ENCODE assay signal across 34 cellular contexts in genomic region chr2:240507060-240507777, GRCh38. TPM values are rescaled to one million over a fixed set of nuclear protein-coding genes. Genes with fewer than 3 reads are reported as not detected.
DNase-seq lines count a peak whose midpoint lies in the region; ATAC-seq, FAIRE-seq and TF ChIP-seq lines count a peak whose summit lies in the region.
"Had no signal": no experiment of that assay in that cellular context is flagged by ENCODE, and none has a peak within 500 bp of the region (broad histone marks: within the 10 kb centered on the region; RNA-seq: fewer than 3 reads in every experiment).

No MANE protein-coding gene starts in this region.

- H3K4me3 Mint-ChIP-seq in CD8-positive, alpha-beta memory T cell = no peak overlapping the region
- H3K4me3 Mint-ChIP-seq: activated CD4-positive, alpha-beta T cell treated with anti-CD3 and anti-CD28 coated beads for 36 hours; GM23338; immature natural killer cell; nephron had no signal

- in situ Hi-C loops in IMR-90 (cut with MboI; ENCODE audit: low sequenced_read_pairs) = loop anchor here (10.0 kb wide), 1 partner anchor 338 kb away; no protein-coding TSS in a partner anchor

- 81% methylated on average over 3 of the region's 6 CpGs; no CpG with 5 or more reads in 1 of the 2 experiments for WGBS in IMR-90 (ENCODE audit: extremely low coverage in 2 of 2, insufficient read length in 1 of 2), 2 experiments
- WGBS in prostate gland = 86% methylated on average over 6 of the region's 6 CpGs

- H3K9me3 Mint-ChIP-seq in CD8-positive, alpha-beta memory T cell = no peaks in the 10 kb centered on the region
- H3K9me3 Mint-ChIP-seq: GM23338, immature natural killer cell, nephron had no signal

- no peak overlapping the region for H3K14ac ChIP-seq in IMR-90 (replicated peaks; ENCODE audit: low read depth, low read length)

- intact Hi-C loops in IMR-90 (cut with micrococcal nuclease) (no loop called here), kidney (cut with DNase I) (no loop called here), prostate gland (cut with DNase I) (no loop called here)

- H3K27me3 ChIP-seq in IMR-90 (ENCODE audit: control insufficient read depth, insufficient read depth, low read length) = no peaks in the 10 kb centered on the region
- no peaks in the 10 kb centered on the region for H3K27me3 ChIP-seq in prostate gland (replicated peaks; ENCODE audit: insufficient read depth)
- no peaks in the 10 kb centered on the region for H3K27me3 ChIP-seq in CD8-positive, alpha-beta memory T cell (ENCODE audit: insufficient read depth, low read length, poor library complexity, severe bottlenecking)
- H3K27me3 ChIP-seq: esophagus squamous epithelium, heart right ventricle, left lung, right lobe of liver, uterus had no signal

- peak overlapping the region; percentile 32 for H2AFZ ChIP-seq in IMR-90 (replicated peaks; ENCODE audit: low read length, poor library complexity)
- H2AFZ ChIP-seq: GM23338, parathyroid adenoma had no signal

- TF ChIP-seq CTCF in IMR-90 (conservative IDR thresholded peaks at IDR 0.05; ENCODE audit: low read depth, low read length) = no peak
- no peak for TF ChIP-seq CTCF in kidney (IDR thresholded peaks at IDR 0.05; ENCODE audit: borderline replicate concordance, extremely low read depth, insufficient read depth)
- TF ChIP-seq CTCF in prostate gland (IDR thresholded peaks at IDR 0.05) = no peak

- no peak overlapping the region for H3K4me2 ChIP-seq in IMR-90 (ENCODE audit: low read depth, low read length)
- H3K4me2 ChIP-seq: GM23338 had no signal

- H3K23ac ChIP-seq in IMR-90 (ENCODE audit: low read depth, low read length) = no peak overlapping the region

- H3K79me1 ChIP-seq in IMR-90 (ENCODE audit: low read depth in 1 of 2, low read length in 2 of 2) = no peaks in the 10 kb centered on the region

- no peak overlapping the region for H2AK5ac ChIP-seq in IMR-90 (ENCODE audit: low read depth, low read length)

- H3K36me3 ChIP-seq in IMR-90 (ENCODE audit: control insufficient read depth, insufficient read depth, low read length) (no peaks in the 10 kb centered on the region), kidney (ENCODE audit: control insufficient read depth in 1 of 2, insufficient read depth in 2 of 2, low read length in 2 of 2) (peaks cover 0 to 8% of the 10 kb centered on the region in 2 donors), prostate gland (no peaks in the 10 kb centered on the region)
- no peaks in the 10 kb centered on the region for H3K36me3 ChIP-seq in CD8-positive, alpha-beta memory T cell (ENCODE audit: insufficient read depth, low read length)
- H3K36me3 ChIP-seq: right lobe of liver, uterus had no signal

- dilution Hi-C loops in IMR-90 (cut with HindIII; ENCODE audit: low sequenced_read_pairs, unreplicated experiment) = no loop called here

- no peak overlapping the region for H2AK9ac ChIP-seq in IMR-90 (replicated peaks; ENCODE audit: low read depth, low read length, poor library complexity)

- DNase-seq in activated CD8-positive, alpha-beta memory T cell treated with anti-CD3 and anti-CD28 coated beads for 24 hours = peak; percentile 11
- no peak for DNase-seq in activated CD8-positive, alpha-beta memory T cell treated with anti-CD3 and anti-CD28 coated beads, Interleukin-2, amount 50 U/mL, for 4 hours
- DNase-seq in IMR-90 (no peak), kidney (peak; percentile 60), prostate gland (ENCODE audit: low spot score) (peak; percentile 2), RCC 7860 (ENCODE audit: low spot score) (no peak), hippocampal formation (lab: John Stamatoyannopoulos, UW) (no peak)
- DNase-seq in CD8-positive, alpha-beta memory T cell = no peak
- DNase-seq: activated CD4-positive, alpha-beta T cell treated with anti-CD3 and anti-CD28 coated beads for 36 hours; activated naive CD4-positive, alpha-beta T cell treated with Interleukin-2 at 50 U/mL for 16 hours; amniotic stem cell; cortex of kidney; esophagus squamous epithelium; foreskin melanocyte; heart right ventricle; immature natural killer cell; Kasumi-1; mucosa of descending colon; MV-4-11; NCI-H1436 treated with DMSO at 0.1 percent for 48 hours; stimulated activated CD4-positive, alpha-beta T cell treated with anti-CD3 and anti-CD28 coated beads, Interleukin-12 subunit alpha, Interleukin-12 subunit beta, amount 100 ng/mL, for 4 hours; stimulated activated CD4-positive, alpha-beta T cell treated with anti-CD3 and anti-CD28 coated beads, Interleukin-4, amount 100 ng/mL, for 4 hours; stimulated activated naive CD4-positive, alpha-beta T cell; T-helper 2 cell; uterus had no signal

- no peaks in the 10 kb centered on the region for H4K20me1 ChIP-seq in IMR-90 (ENCODE audit: insufficient read depth, low read length)

- H3K4ac ChIP-seq in IMR-90 (ENCODE audit: low read depth, low read length) = no peak overlapping the region

- TF ChIP-seq RAD21 in IMR-90 (IDR thresholded peaks at IDR 0.05; ENCODE audit: low read length) = no peak

- no peak overlapping the region for H2BK20ac ChIP-seq in IMR-90 (ENCODE audit: low read depth, low read length)

- CTCF ChIA-PET in IMR-90 (lab: Yijun Ruan, JAX) = interaction anchor here (0.5 to 0.9 kb wide), 2 partner anchors 333 to 1206 kb away, joined by 3 to 4 read pairs; no protein-coding TSS in a partner anchor
- CTCF ChIA-PET in CD8-positive, alpha-beta memory T cell (lab: Charles Lee) = interaction anchor here (0.8 kb wide), 1 partner anchor 17 kb away, joined by 3 read pairs; no protein-coding TSS in a partner anchor

- H3K9me3 ChIP-seq in IMR-90 (ENCODE audit: control insufficient read depth, insufficient read depth, low read length) (no peaks in the 10 kb centered on the region), kidney (ENCODE audit: control insufficient read depth in 1 of 2, low read length in 2 of 2) (no peaks in the 10 kb centered on the region), prostate gland (no peaks in the 10 kb centered on the region)
- no peaks in the 10 kb centered on the region for H3K9me3 ChIP-seq in CD8-positive, alpha-beta memory T cell (ENCODE audit: low read length)
- H3K9me3 ChIP-seq: esophagus squamous epithelium, heart right ventricle, left lung, mucosa of descending colon, right lobe of liver, thoracic aorta, uterus had no signal

- H3K4me3 ChIP-seq in IMR-90 (ENCODE audit: insufficient read depth, low read depth, low read length) (no peak overlapping the region), kidney (ENCODE audit: low read length in 2 of 2) (no peak overlapping the region), prostate gland (no peak overlapping the region)
- H3K4me3 ChIP-seq in CD8-positive, alpha-beta memory T cell (ENCODE audit: low read length) = no peak overlapping the region
- H3K4me3 ChIP-seq: esophagus squamous epithelium, GM23338, heart right ventricle, left lung, mucosa of descending colon, right lobe of liver, thoracic aorta, uterus had no signal

- H4K91ac ChIP-seq in IMR-90 (ENCODE audit: insufficient read depth, low read depth, low read length) = no peak overlapping the region

- no peak overlapping the region for H4K8ac ChIP-seq in IMR-90 (ENCODE audit: low read depth in 2 of 2, low read length in 2 of 2)

- H2BK120ac ChIP-seq in IMR-90 (ENCODE audit: low read depth, low read length) = no peak overlapping the region

- H3K9me1 ChIP-seq in IMR-90 (ENCODE audit: insufficient read depth, low read length) = no peaks in the 10 kb centered on the region

- no TSS peak for BruUV-seq in IMR-90 (replicated peaks; lab: Mats Ljungman, UMichigan)

- H3K18ac ChIP-seq in IMR-90 (ENCODE audit: low read depth, low read length) = no peak overlapping the region

- no peak for TF ChIP-seq POLR2A in IMR-90 (IDR thresholded peaks at IDR 0.05; ENCODE audit: low read depth, low read length)
- no peak for TF ChIP-seq POLR2A in prostate gland (IDR thresholded peaks at IDR 0.05)

- H3K9ac ChIP-seq in IMR-90 (ENCODE audit: low read depth, low read length) (no peak overlapping the region), kidney (ENCODE audit: low read length in 2 of 2) (no peak overlapping the region)
- H3K9ac ChIP-seq: parathyroid adenoma had no signal

- POLR2A ChIA-PET in IMR-90 (lab: Charles Lee; ENCODE audit: unreplicated experiment) = no interaction called here
- POLR2A ChIA-PET in CD8-positive, alpha-beta memory T cell (lab: Charles Lee) = no interaction called here

- H3K56ac ChIP-seq in IMR-90 (ENCODE audit: extremely low read depth, insufficient read depth, low read length) = no peak overlapping the region

- H3K27me3 Mint-ChIP-seq in CD8-positive, alpha-beta memory T cell = peaks cover 0 to 2% of the 10 kb centered on the region in 2 donors
- H3K27me3 Mint-ChIP-seq: activated CD4-positive, alpha-beta T cell treated with anti-CD3 and anti-CD28 coated beads for 36 hours had no signal

- no peak overlapping the region for H2BK15ac ChIP-seq in IMR-90 (ENCODE audit: low read depth, low read length)

- no peaks in the 10 kb centered on the region for H3K4me1 Mint-ChIP-seq in CD8-positive, alpha-beta memory T cell
- H3K4me1 Mint-ChIP-seq: activated CD4-positive, alpha-beta T cell treated with anti-CD3 and anti-CD28 coated beads for 36 hours; GM23338; immature natural killer cell; nephron had no signal

- H3K27ac Mint-ChIP-seq in CD8-positive, alpha-beta memory T cell = no peak overlapping the region
- H3K27ac Mint-ChIP-seq: activated CD4-positive, alpha-beta T cell treated with anti-CD3 and anti-CD28 coated beads for 36 hours; GM23338; immature natural killer cell; nephron had no signal

- no peak overlapping the region for H4K5ac ChIP-seq in IMR-90 (ENCODE audit: low read depth, low read length)

- ATAC-seq in IMR-90 (ENCODE audit: low read depth) = no peak
- ATAC-seq: activated CD4-positive, alpha-beta T cell treated with anti-CD3 and anti-CD28 coated beads for 36 hours; GM23338; HepG2; left lung; mucosa of descending colon; right lobe of liver had no signal

- FAIRE-seq in kidney (lab: Jason Lieb, UNC) (no peak), RCC 7860 (lab: Jason Lieb, UNC) (no peak)
- FAIRE-seq: bronchial epithelial cell, G401.6, HepG2 had no signal

- H3K4me1 ChIP-seq in IMR-90 (ENCODE audit: control insufficient read depth, insufficient read depth, low read length) = no peaks in the 10 kb centered on the region
- no peaks in the 10 kb centered on the region for H3K4me1 ChIP-seq in kidney (ENCODE audit: control insufficient read depth in 1 of 2, insufficient read depth in 1 of 2, low read depth in 1 of 2, low read length in 2 of 2)
- no peaks in the 10 kb centered on the region for H3K4me1 ChIP-seq in prostate gland (replicated peaks)
- no peaks in the 10 kb centered on the region for H3K4me1 ChIP-seq in CD8-positive, alpha-beta memory T cell (ENCODE audit: insufficient read depth, low read length)
- H3K4me1 ChIP-seq: esophagus squamous epithelium, heart right ventricle, left lung, parathyroid adenoma, right lobe of liver, uterus had no signal

- H2BK5ac ChIP-seq in IMR-90 (ENCODE audit: low read depth, low read length, poor library complexity, severe bottlenecking) = no peak overlapping the region

- H3K36me3 Mint-ChIP-seq in CD8-positive, alpha-beta memory T cell = peaks cover 6 to 41% (median 12%) of the 10 kb centered on the region in 3 donors

- H3K27ac ChIP-seq in IMR-90 (ENCODE audit: insufficient read depth, low read length) (no peak overlapping the region), kidney (ENCODE audit: low read depth in 2 of 2, low read length in 2 of 2) (no peak overlapping the region), prostate gland (no peak overlapping the region)
- no peak overlapping the region for H3K27ac ChIP-seq in CD8-positive, alpha-beta memory T cell (ENCODE audit: low read depth, low read length)
- H3K27ac ChIP-seq: esophagus squamous epithelium, heart right ventricle, left lung, parathyroid adenoma, right lobe of liver, thoracic aorta, uterus had no signal

RNA-seq across cellular contexts. Expression of gene ANKMY1, which starts 50.6 kb away (rescaled TPM):
- total RNA-seq in IMR-90 (2012; rRNA removed) (2.9 and 3.3 TPM in 2 replicates), kidney (22.1 TPM), prostate gland (10 to 100 TPM; 22.7 to 31.4 TPM)
- polyA plus RNA-seq in IMR-90 (2012; rRNA removed) (4.1 and 5.5 TPM in 2 replicates), kidney (ENCODE audit: insufficient read depth, low read depth, low replicate concordance) (3.0 TPM)
- 2.3 and 2.6 TPM in 2 replicates for polyA plus RNA-seq in IMR-90 (2012; cell fraction: cytosol; rRNA removed)
- polyA plus RNA-seq in IMR-90 (2012; cell fraction: nucleus; rRNA removed; ENCODE audit: low replicate concordance) = 16.4 and 17.5 TPM in 2 replicates
- total RNA-seq in CD8-positive, alpha-beta memory T cell = 10 to 100 TPM; 22.4 to 27.9 TPM
- 15.8 TPM for polyA plus RNA-seq in CD8-positive, alpha-beta memory T cell

RNA-seq across cellular contexts. Expression of gene DUSP28, which starts 52.9 kb away (rescaled TPM):
- 1.1 and 2.5 TPM in 2 replicates for total RNA-seq in IMR-90 (2012; rRNA removed)
- 3.3 TPM in 2 replicates for polyA plus RNA-seq in IMR-90 (2012; rRNA removed)
- polyA plus RNA-seq in IMR-90 (2012; cell fraction: cytosol; rRNA removed) = 3.0 and 3.2 TPM in 2 replicates
- 2.6 and 5.3 TPM in 2 replicates for polyA plus RNA-seq in IMR-90 (2012; cell fraction: nucleus; rRNA removed; ENCODE audit: low replicate concordance)
- 7.0 TPM for total RNA-seq in kidney
- polyA plus RNA-seq in kidney (ENCODE audit: insufficient read depth, low read depth, low replicate concordance) = 5.9 TPM
- total RNA-seq in prostate gland = 10 to 100 TPM; 18.4 to 18.6 TPM
- 1 to 10 TPM; 7.0 TPM for total RNA-seq in CD8-positive, alpha-beta memory T cell
- 22.0 TPM for polyA plus RNA-seq in CD8-positive, alpha-beta memory T cell

Comparison
In these comparisons a context has a peak if more than half of its experiments do, and no peak if none do; other contexts are left out.
1. DNase-seq: peak in activated CD8-positive, alpha-beta memory T cell treated with anti-CD3 and anti-CD28 coated beads for 24 hours (single experiment), kidney (single experiment) and prostate gland (single experiment); none in activated CD8-positive, alpha-beta memory T cell treated with anti-CD3 and anti-CD28 coated beads, Interleukin-2, amount 50 U/mL, for 4 hours (single experiment), IMR-90 (single experiment), CD8-positive, alpha-beta memory T cell (0 of 5), RCC 7860 (single experiment) and hippocampal formation (0 of 2).